ENCODE assay signal across 8 cellular contexts in the genomic region with DNA sequence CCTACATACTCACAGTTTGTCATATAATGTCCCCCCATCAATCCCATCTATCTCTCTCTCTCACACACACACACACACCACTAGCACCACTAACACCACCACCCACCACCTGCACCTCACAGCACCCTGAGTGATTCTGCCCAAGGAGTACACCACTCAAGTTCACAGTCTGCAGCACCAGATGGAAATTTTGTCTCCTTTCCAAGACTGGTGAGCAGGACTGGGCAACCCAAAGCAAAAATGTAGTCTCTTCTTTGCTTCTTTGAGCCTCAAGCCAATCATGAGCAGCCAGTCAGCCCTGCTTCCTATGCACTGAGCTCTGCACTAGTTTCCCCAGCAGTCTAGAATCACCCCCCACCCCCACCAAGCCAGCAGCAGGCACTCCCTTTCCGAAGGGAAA. TPM values are rescaled to one million over a fixed set of nuclear protein-coding genes. Genes with fewer than 3 reads are reported as not detected.
"Had no signal": no experiment of that assay in that cellular context is flagged by ENCODE, and none has a peak within 500 bp of the region (broad histone marks: within the 10 kb centered on the region; RNA-seq: fewer than 3 reads in every experiment).

No MANE protein-coding gene starts in this region.

- H3K36me3 ChIP-seq: esophagus squamous epithelium, tibial artery, uterus had no signal

- H3K4me3 ChIP-seq: esophagus squamous epithelium, tibial artery, uterus had no signal

- H3K4me3 Mint-ChIP-seq: activated naive CD4-positive, alpha-beta T cell treated with anti-CD3 and anti-CD28 coated beads, Interleukin-2, amount 50 U/mL, for 24 hours; dendritic cell treated with granulocyte-macrophage colony-stimulating factor and Interleukin-4, amounts not matched to agents 40 ng/mL and 50 ng/mL, for 4 days; effector memory CD8-positive, alpha-beta T cell; nephron had no signal

- H3K27ac Mint-ChIP-seq: activated naive CD4-positive, alpha-beta T cell treated with anti-CD3 and anti-CD28 coated beads, Interleukin-2, amount 50 U/mL, for 24 hours; activated T-cell treated with anti-CD3 and anti-CD28 coated beads, Interleukin-2, amount 50 U/mL, for 72 hours; dendritic cell treated with granulocyte-macrophage colony-stimulating factor and Interleukin-4, amounts not matched to agents 40 ng/mL and 50 ng/mL, for 4 days; effector memory CD8-positive, alpha-beta T cell; nephron had no signal

- H3K4me1 ChIP-seq: uterus had no signal

- H3K27ac ChIP-seq: esophagus squamous epithelium, tibial artery, uterus had no signal

- H3K9me3 ChIP-seq: esophagus squamous epithelium, tibial artery, uterus had no signal

- H3K36me3 Mint-ChIP-seq: activated naive CD4-positive, alpha-beta T cell treated with anti-CD3 and anti-CD28 coated beads, Interleukin-2, amount 50 U/mL, for 24 hours had no signal

- H3K9me3 Mint-ChIP-seq: activated naive CD4-positive, alpha-beta T cell treated with anti-CD3 and anti-CD28 coated beads, Interleukin-2, amount 50 U/mL, for 24 hours; activated T-cell treated with anti-CD3 and anti-CD28 coated beads, Interleukin-2, amount 50 U/mL, for 72 hours; dendritic cell treated with granulocyte-macrophage colony-stimulating factor and Interleukin-4, amounts not matched to agents 40 ng/mL and 50 ng/mL, for 4 days; effector memory CD8-positive, alpha-beta T cell; nephron had no signal

- DNase-seq: esophagus squamous epithelium had no signal

- H3K27me3 ChIP-seq: esophagus squamous epithelium, tibial artery, uterus had no signal

RNA-seq across cellular contexts. Expression of gene ARMH4, which starts 15.0 kb away (rescaled TPM):
- total RNA-seq: activated T-cell treated with anti-CD3 and anti-CD28 coated beads, Interleukin-2, amount 50 U/mL, for 72 hours had no signal
